In the genomic region with DNA sequence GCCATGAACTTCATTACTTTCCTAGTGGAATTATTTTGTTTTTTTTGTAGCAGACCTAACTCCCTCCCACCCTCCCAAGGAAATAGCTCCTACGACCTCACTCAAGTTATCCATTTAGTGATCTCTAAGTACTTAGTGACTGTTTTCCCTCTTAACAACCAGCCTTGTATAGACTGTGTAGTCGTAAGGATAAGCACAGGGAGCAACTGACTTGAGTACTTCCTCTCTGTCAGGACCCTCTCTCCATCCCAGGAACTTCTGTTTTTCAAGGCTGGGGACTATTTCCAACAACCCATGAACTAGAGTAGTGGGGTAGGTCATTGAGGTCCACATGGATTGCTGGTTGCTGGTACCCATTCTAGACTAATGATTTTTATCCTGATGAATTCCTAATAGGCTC, we compare ENCODE assay signal across 19 cellular contexts. TPM values are rescaled to one million over a fixed set of nuclear protein-coding genes. Genes with fewer than 3 reads are reported as not detected.
DNase-seq lines count a peak whose midpoint lies in the region; ATAC-seq, FAIRE-seq and TF ChIP-seq lines count a peak whose summit lies in the region.
"Had no signal": no experiment of that assay in that cellular context is flagged by ENCODE, and none has a peak within 500 bp of the region (broad histone marks: within the 10 kb centered on the region; RNA-seq: fewer than 3 reads in every experiment).

No MANE protein-coding gene starts in this region.

- H4K20me1 ChIP-seq in endothelial cell of umbilical vein (replicated peaks; ENCODE audit: control insufficient read depth, extremely low read depth, insufficient read depth, low read length), result no peaks in the 10 kb centered on the region

- H3K4me1 Mint-ChIP-seq in activated T-cell treated with anti-CD3 and anti-CD28 coated beads, Interleukin-2, amount 50 U/mL, for 24 hours (ENCODE audit: low read depth), result peaks cover 49% of the 10 kb centered on the region
- H3K4me1 Mint-ChIP-seq in activated T-cell treated with anti-CD3 and anti-CD28 coated beads, Interleukin-2, amount 50 U/mL, for 72 hours (ENCODE audit: low read depth), result peaks cover 55% of the 10 kb centered on the region

- H3K27ac ChIP-seq in endothelial cell of umbilical vein (ENCODE audit: insufficient read depth, low read depth, low read length), result no peak overlapping the region
- H3K27ac ChIP-seq in neutrophil, result peak overlapping the region; percentile 73
- H3K27ac ChIP-seq: PC-9 had no signal

- H3K4me3 Mint-ChIP-seq in activated T-cell treated with anti-CD3 and anti-CD28 coated beads, Interleukin-2, amount 50 U/mL, for 24 hours, result peak overlapping the region; percentile 34
- H3K4me3 Mint-ChIP-seq in activated T-cell treated with anti-CD3 and anti-CD28 coated beads, Interleukin-2, amount 50 U/mL, for 72 hours, result peak overlapping the region in 1 of 2 donors; percentile 25

- POLR2A ChIA-PET in endothelial cell of umbilical vein (lab: Charles Lee), result no interaction called here

- H3K9me1 ChIP-seq in endothelial cell of umbilical vein (replicated peaks; ENCODE audit: control insufficient read depth, extremely low read depth, insufficient read depth, low read length), result no peaks in the 10 kb centered on the region

- dilution Hi-C loops in endothelial cell of umbilical vein (cut with MboI; ENCODE audit: extremely low pct_ligation_motif_present, low sequenced_read_pairs), result no loop called here

- no peaks in the 10 kb centered on the region for H3K9me3 Mint-ChIP-seq in activated T-cell treated with anti-CD3 and anti-CD28 coated beads, Interleukin-2, amount 50 U/mL, for 24 hours
- H3K9me3 Mint-ChIP-seq in activated T-cell treated with anti-CD3 and anti-CD28 coated beads, Interleukin-2, amount 50 U/mL, for 72 hours, result no peaks in the 10 kb centered on the region

- H3K4me1 ChIP-seq in endothelial cell of umbilical vein (ENCODE audit: control insufficient read depth, extremely low read depth, insufficient read depth, low read length), result peaks cover 17% of the 10 kb centered on the region
- peaks cover 41 to 43% of the 10 kb centered on the region in 2 experiments for H3K4me1 ChIP-seq in neutrophil (ENCODE audit: control insufficient read depth in 1 of 2, insufficient read depth in 1 of 2, low read depth in 1 of 2, low read length in 1 of 2)

- intact Hi-C loops in endothelial cell of umbilical vein (cut with micrococcal nuclease), result no loop called here

- H3K4me2 ChIP-seq in endothelial cell of umbilical vein (ENCODE audit: insufficient read depth, low read length), result no peak overlapping the region

- no peak overlapping the region for H3K9ac ChIP-seq in endothelial cell of umbilical vein (replicated peaks; ENCODE audit: extremely low read depth, insufficient read depth, low read length)

- no TSS peak for BruUV-seq in endothelial cell of umbilical vein (replicated peaks; lab: Mats Ljungman, UMichigan)

- H3K27ac Mint-ChIP-seq in activated T-cell treated with anti-CD3 and anti-CD28 coated beads, Interleukin-2, amount 50 U/mL, for 24 hours, result no peak overlapping the region
- H3K27ac Mint-ChIP-seq in activated T-cell treated with anti-CD3 and anti-CD28 coated beads, Interleukin-2, amount 50 U/mL, for 72 hours, result no peak overlapping the region

- no peak for TF ChIP-seq POLR2A in NB4 (IDR thresholded peaks at IDR 0.05; ENCODE audit: extremely low read depth, insufficient read length)
- no peak for TF ChIP-seq POLR2A in endothelial cell of umbilical vein (IDR thresholded peaks at IDR 0.05; ENCODE audit: low read depth, low read length)

- H3K27me3 Mint-ChIP-seq in activated T-cell treated with anti-CD3 and anti-CD28 coated beads, Interleukin-2, amount 50 U/mL, for 24 hours, result no peaks in the 10 kb centered on the region
- peaks cover under 1% of the 10 kb centered on the region for H3K27me3 Mint-ChIP-seq in activated T-cell treated with anti-CD3 and anti-CD28 coated beads, Interleukin-2, amount 50 U/mL, for 72 hours (ENCODE audit: low read depth)

- H3K27me3 ChIP-seq in endothelial cell of umbilical vein (ENCODE audit: control insufficient read depth in 2 of 2, insufficient read depth in 2 of 2, low read length in 2 of 2) (no peaks in the 10 kb centered on the region), neutrophil (no peaks in the 10 kb centered on the region)

- H2AFZ ChIP-seq in endothelial cell of umbilical vein (ENCODE audit: low read depth, low read length), result no peak overlapping the region
- H2AFZ ChIP-seq: PC-9 had no signal

- TF ChIP-seq CTCF in NB4 (IDR thresholded peaks at IDR 0.05; ENCODE audit: low read depth, low read length) (no peak), endothelial cell of umbilical vein (IDR thresholded peaks at IDR 0.05; ENCODE audit: extremely low read depth in 1 of 2, insufficient read depth in 1 of 2, low read depth in 1 of 2, low read length in 2 of 2) (no peak), neutrophil (IDR thresholded peaks at IDR 0.05) (no peak)

- H3K9me3 ChIP-seq in endothelial cell of umbilical vein (replicated peaks; ENCODE audit: control insufficient read depth, insufficient read depth, low read length) (no peaks in the 10 kb centered on the region), neutrophil (no peaks in the 10 kb centered on the region)
- H3K9me3 ChIP-seq: HAP-1 had no signal

- H3K36me3 Mint-ChIP-seq in activated T-cell treated with anti-CD3 and anti-CD28 coated beads, Interleukin-2, amount 50 U/mL, for 24 hours (ENCODE audit: low read depth), result peaks cover 21% of the 10 kb centered on the region
- peaks cover 1 to 6% of the 10 kb centered on the region in 2 donors for H3K36me3 Mint-ChIP-seq in activated T-cell treated with anti-CD3 and anti-CD28 coated beads, Interleukin-2, amount 50 U/mL, for 72 hours (ENCODE audit: insufficient read depth in 2 of 2)

- H3K4me3 ChIP-seq in NB4 (ENCODE audit: low read depth, low read length), result no peak overlapping the region
- no peak overlapping the region for H3K4me3 ChIP-seq in endothelial cell of umbilical vein (replicated peaks in 1 of 3; ENCODE audit: insufficient read depth in 1 of 3, low read depth in 1 of 3, low read length in 3 of 3)
- no peak overlapping the region for H3K4me3 ChIP-seq in neutrophil (ENCODE audit: low read depth in 1 of 2, low read length in 1 of 2)

- CTCF ChIA-PET in endothelial cell of umbilical vein (lab: Charles Lee), result interaction anchor here (0.6 kb wide), 1 partner anchor 21 kb away, joined by 3 read pairs; no protein-coding TSS in a partner anchor

- peaks cover 0 to 3% of the 10 kb centered on the region in 2 experiments for H3K36me3 ChIP-seq in endothelial cell of umbilical vein (ENCODE audit: control insufficient read depth in 2 of 2, extremely low read depth in 1 of 2, insufficient read depth in 2 of 2, low read length in 2 of 2)
- peaks cover 4% of the 10 kb centered on the region for H3K36me3 ChIP-seq in neutrophil

- FAIRE-seq in endothelial cell of umbilical vein (lab: Jason Lieb, UNC), result peak; percentile 24
- FAIRE-seq: bronchial epithelial cell had no signal

- H3K79me2 ChIP-seq in endothelial cell of umbilical vein (ENCODE audit: control insufficient read depth, insufficient read depth, low read length), result peaks cover 16% of the 10 kb centered on the region

- ATAC-seq in activated T-cell treated with anti-CD3 and anti-CD28 coated beads, Interleukin-2, amount 50 U/mL, for 72 hours (replicated peaks in 1 of 2), result no peak
- ATAC-seq in GM18498 (IDR thresholded peaks at IDR 0.05; ENCODE audit: unreplicated experiment), result no peak

- no peak for DNase-seq in activated T-cell treated with anti-CD3 and anti-CD28 coated beads, Interleukin-2, amount 50 U/mL, for 24 hours
- no peak for DNase-seq in activated T-cell treated with anti-CD3 and anti-CD28 coated beads, Interleukin-2, amount 50 U/mL, for 72 hours
- DNase-seq in NB4 (ENCODE audit: low read depth) (peak; percentile 23), endothelial cell of umbilical vein (ENCODE audit: low read depth, low spot score) (no peak), ecto neural progenitor cell (ENCODE audit: low spot score) (no peak), AG08395 (ENCODE audit: low spot score) (no peak)
- DNase-seq: activated CD4-positive, alpha-beta T cell treated with anti-CD3 and anti-CD28 coated beads for 4 hours; activated gamma-delta T cell; foreskin melanocyte; KBM-7; mammary epithelial cell; NCI-H1436; NCI-H510A; PC-9; stimulated activated CD4-positive, alpha-beta T cell treated with anti-CD3 and anti-CD28 coated beads, Interleukin-12 subunit alpha, Interleukin-12 subunit beta, amount 100 ng/mL, for 4 hours had no signal

TF ChIP-seq in endothelial cell of umbilical vein, 7 proteins besides CTCF, POLR2A, EP300 and RAD21 (continues in another document):
- TF ChIP-seq JUN (IDR thresholded peaks at IDR 0.05; ENCODE audit: borderline replicate concordance, insufficient read depth, insufficient read length, low read depth) (no peak), GATA2 (IDR thresholded peaks at IDR 0.05; ENCODE audit: insufficient read depth, insufficient read length, low read depth, low read length) (no peak), FOS (IDR thresholded peaks at IDR 0.05; ENCODE audit: borderline replicate concordance, insufficient read depth, low read length) (no peak)
- TF ChIP-seq, protein P1, sequence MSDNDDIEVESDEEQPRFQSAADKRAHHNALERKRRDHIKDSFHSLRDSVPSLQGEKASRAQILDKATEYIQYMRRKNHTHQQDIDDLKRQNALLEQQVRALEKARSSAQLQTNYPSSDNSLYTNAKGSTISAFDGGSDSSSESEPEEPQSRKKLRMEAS (IDR thresholded peaks at IDR 0.05; ENCODE audit: insufficient read depth, insufficient read length), result no peak

RNA-seq across cellular contexts. Expression of a gene that starts 1.9 kb away (rescaled TPM):
- total RNA-seq in activated T-cell treated with anti-CD3 and anti-CD28 coated beads, Interleukin-2, amount 50 U/mL, for 72 hours, result 10 to 100 TPM; 28.6 to 33.0 TPM
- total RNA-seq in endothelial cell of umbilical vein, result 31.0 TPM in 2 replicates
- 9.5 and 10.8 TPM in 2 replicates for polyA plus RNA-seq in endothelial cell of umbilical vein
- 12.1 and 12.7 TPM in 2 replicates for polyA plus RNA-seq in endothelial cell of umbilical vein (2011; cell fraction: cytosol; rRNA removed)
- 22.4 and 24.7 TPM in 2 replicates for polyA plus RNA-seq in endothelial cell of umbilical vein (2011; cell fraction: nucleus; rRNA removed)
- polyA plus RNA-seq in endothelial cell of umbilical vein (2012), result 10.8 and 16.2 TPM in 2 replicates
- 50.2 and 53.3 TPM in 2 replicates for polyA minus RNA-seq in endothelial cell of umbilical vein
- polyA minus RNA-seq in endothelial cell of umbilical vein (2011; cell fraction: cytosol; rRNA and poly(A)+ RNA removed), result 13.4 TPM
- 17.4 and 25.1 TPM in 2 replicates for polyA minus RNA-seq in endothelial cell of umbilical vein (2011; cell fraction: nucleus; rRNA and poly(A)+ RNA removed)

RNA-seq across cellular contexts. Expression of a gene that starts 46.0 kb away (rescaled TPM):
- 10 to 100 TPM; 30.1 to 35.9 TPM for total RNA-seq in activated T-cell treated with anti-CD3 and anti-CD28 coated beads, Interleukin-2, amount 50 U/mL, for 72 hours
- total RNA-seq in endothelial cell of umbilical vein, result 21.1 and 24.1 TPM in 2 replicates
- 7.7 and 10.4 TPM in 2 replicates for polyA plus RNA-seq in endothelial cell of umbilical vein
- 9.1 and 10.4 TPM in 2 replicates for polyA plus RNA-seq in endothelial cell of umbilical vein (2011; cell fraction: cytosol; rRNA removed)
- polyA plus RNA-seq in endothelial cell of umbilical vein (2011; cell fraction: nucleus; rRNA removed), result 24.1 and 25.2 TPM in 2 replicates
- polyA plus RNA-seq in endothelial cell of umbilical vein (2012), result 8.5 and 12.2 TPM in 2 replicates
- 83.9 and 84.1 TPM in 2 replicates for polyA minus RNA-seq in endothelial cell of umbilical vein
- 17.2 TPM for polyA minus RNA-seq in endothelial cell of umbilical vein (2011; cell fraction: cytosol; rRNA and poly(A)+ RNA removed)
- polyA minus RNA-seq in endothelial cell of umbilical vein (2011; cell fraction: nucleus; rRNA and poly(A)+ RNA removed), result 72.1 and 104 TPM in 2 replicates
